3 cellular contexts compared by ENCODE assay signal in genomic region chr9:131034749-131035148, GRCh38. TPM values are rescaled to one million over a fixed set of nuclear protein-coding genes. Genes with fewer than 3 reads are reported as not detected.
"Had no signal": no experiment of that assay in that cellular context is flagged by ENCODE, and none has a peak within 500 bp of the region (broad histone marks: within the 10 kb centered on the region; RNA-seq: fewer than 3 reads in every experiment).

No MANE protein-coding gene starts in this region.

RNA-seq across cellular contexts. Expression of gene LAMC3, which starts 25.8 kb away (rescaled TPM):
- total RNA-seq: RPMI7951, SJCRH30, SJSA1 had no signal
